Comparison of ENCODE assay signal across 22 cellular contexts in the genomic region with DNA sequence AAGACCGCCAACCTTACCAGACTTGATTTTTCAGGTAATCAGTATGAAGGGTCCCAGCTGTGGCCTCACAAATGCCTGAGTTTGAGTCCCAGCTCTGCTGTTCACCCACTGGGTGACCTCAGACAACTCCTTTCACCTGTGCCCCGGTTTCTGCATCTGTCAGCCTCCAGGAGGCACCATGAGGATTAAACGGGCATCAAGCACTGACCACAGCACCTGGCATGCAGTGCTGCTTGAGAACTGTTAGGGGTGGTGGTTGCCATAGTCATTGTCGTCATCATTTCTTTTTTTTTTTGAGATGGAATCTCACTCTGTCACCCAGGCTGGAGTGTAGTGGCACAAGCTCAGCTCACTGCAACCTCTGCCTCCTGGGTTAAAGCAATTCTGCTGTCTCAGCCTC.
"Had no signal": no experiment of that assay in that cellular context is flagged by ENCODE, and none has a peak within 500 bp of the region (broad histone marks: within the 10 kb centered on the region; RNA-seq: fewer than 3 reads in every experiment).

No MANE protein-coding gene starts in this region.

- H3K9me3 ChIP-seq: transverse colon had no signal

- H3K36me3 ChIP-seq: esophagus squamous epithelium, left ventricle myocardium inferior, stomach, thoracic aorta, transverse colon had no signal

- H2AFZ ChIP-seq: hepatocyte had no signal

- H3K4me2 ChIP-seq: hepatocyte had no signal

- DNase-seq: dermis blood vessel endothelial cell; esophagus squamous epithelium; foreskin keratinocyte; head of caudate nucleus; kidney; left cardiac atrium; left ventricle myocardium inferior; mesenchymal stem cell; midbrain; naive B cell; psoas muscle; retina; stimulated activated naive CD4-positive, alpha-beta T cell; stomach; substantia nigra; transverse colon had no signal

- H3K79me2 ChIP-seq: hepatocyte had no signal

- ATAC-seq: foreskin keratinocyte, left cardiac atrium, psoas muscle, sciatic nerve had no signal

- FAIRE-seq: colon, kidney had no signal

- H3K27ac ChIP-seq: esophagus squamous epithelium, foreskin keratinocyte, hepatocyte, left ventricle myocardium inferior, psoas muscle, skin epidermis, stomach, thoracic aorta, transverse colon had no signal

- H3K27me3 ChIP-seq: foreskin keratinocyte, hepatocyte had no signal

- H3K4me1 ChIP-seq: foreskin keratinocyte, left ventricle myocardium inferior, psoas muscle had no signal

- H3K4me3 ChIP-seq: esophagus squamous epithelium, hepatocyte, left ventricle myocardium inferior, lung, psoas muscle, skin epidermis, stomach, thoracic aorta, transverse colon had no signal
